Comparison of ENCODE assay signal across 8 cellular contexts in the genomic region with DNA sequence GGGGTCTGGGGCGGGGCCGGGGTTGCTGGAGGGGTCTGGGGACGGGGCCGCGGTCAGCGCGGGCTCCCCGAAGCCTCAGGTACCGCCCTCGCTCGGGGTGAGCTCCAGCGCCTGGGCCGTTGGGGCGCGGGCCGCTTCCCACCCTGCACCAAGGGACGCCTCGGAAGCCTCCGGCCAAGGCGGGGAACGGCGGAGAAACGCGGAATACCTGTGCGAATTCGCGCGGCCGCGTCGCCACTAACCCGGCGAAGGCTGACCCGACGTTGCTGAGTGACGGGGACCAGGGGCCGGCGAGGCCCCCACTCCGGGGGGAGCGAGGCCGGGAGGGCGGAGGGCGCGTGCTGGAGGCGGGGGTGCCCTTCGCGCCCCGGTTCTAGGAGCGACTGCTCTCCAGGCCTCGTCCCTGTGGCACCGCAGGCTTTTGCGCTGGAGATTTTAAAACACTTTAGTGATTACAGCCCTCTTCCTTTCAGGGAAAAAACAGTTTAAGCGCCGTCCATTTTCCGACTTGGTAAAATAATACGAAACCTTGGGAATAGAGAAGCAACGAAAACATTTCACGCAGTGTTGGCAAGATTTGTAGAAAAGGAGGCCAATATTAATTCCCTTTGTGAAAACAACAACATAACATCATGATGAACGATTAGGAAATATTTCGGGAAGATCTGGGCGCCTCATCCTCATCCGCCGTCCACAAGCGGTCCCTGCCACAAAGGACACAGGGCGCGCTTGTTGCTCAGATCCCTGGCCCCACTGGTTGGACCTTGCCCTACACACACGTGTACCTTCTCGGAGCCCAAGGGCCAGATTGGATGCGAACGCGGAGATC. TPM values are rescaled to one million over a fixed set of nuclear protein-coding genes. Genes with fewer than 3 reads are reported as not detected.
A peak's percentile ranks its signal among the peaks of the same experiment; 100 is the strongest.
DNase-seq lines count a peak whose midpoint lies in the region; ATAC-seq and TF ChIP-seq lines count a peak whose summit lies in the region.

No MANE protein-coding gene starts in this region.

- peak overlapping the region; percentile 70 for H3K9ac ChIP-seq in ES-I3 (ENCODE audit: low read depth, low read length)

- TF ChIP-seq CTCF in dorsolateral prefrontal cortex (IDR thresholded peaks at IDR 0.05 in 54 of 56, conservative IDR thresholded peaks at IDR 0.05 in 2 of 56; ENCODE audit: low read depth in 1 of 56, partially characterized antibody in 56 of 56) = no peak

- H3K4me1 ChIP-seq in ES-I3 (ENCODE audit: insufficient read depth, low read length) (peaks cover 5% of the 10 kb centered on the region; the same call in 1 of the 2 replicates), muscle layer of duodenum (ENCODE audit: control insufficient read depth in 1 of 2, insufficient read depth in 2 of 2, low read length in 2 of 2) (peaks cover 0 to 23% of the 10 kb centered on the region in 2 donors), SJCRH30 (no peaks in the 10 kb centered on the region)

- no peaks in the 10 kb centered on the region; the same call in 1 of the 2 replicates for H3K36me3 ChIP-seq in ES-I3 (ENCODE audit: insufficient read depth, low read length)
- no peaks in the 10 kb centered on the region for H3K36me3 ChIP-seq in muscle layer of duodenum (ENCODE audit: control insufficient read depth in 1 of 2, insufficient read depth in 2 of 2, low read length in 2 of 2)
- no peaks in the 10 kb centered on the region for H3K36me3 ChIP-seq in SJCRH30

- H3K27ac ChIP-seq in dorsolateral prefrontal cortex (peak overlapping the region in 14 of 59 donors; percentile 9 to 65 (median 48)), muscle layer of duodenum (ENCODE audit: low read length) (no peak overlapping the region), SJCRH30 (no peak overlapping the region)

- intact Hi-C loops in dorsolateral prefrontal cortex (cut with DNase I) = no loop called here

- peak; percentile 80 for DNase-seq in NCI-H2227 (lab: John Stamatoyannopoulos, UW; ENCODE audit: unreplicated experiment)
- DNase-seq in dorsolateral prefrontal cortex = peak in 1 of 10 donors; percentile 34
- no peak for DNase-seq in SJCRH30
- DNase-seq in COLO829 (ENCODE audit: low spot score) = no peak

- no peak for ATAC-seq in GM21360 (IDR thresholded peaks at IDR 0.05; ENCODE audit: unreplicated experiment)
- ATAC-seq in HG02938 (IDR thresholded peaks at IDR 0.05; ENCODE audit: unreplicated experiment) = no peak

- H3K9me3 ChIP-seq in ES-I3 (ENCODE audit: control insufficient read depth, insufficient read depth, low read length) = no peaks in the 10 kb centered on the region
- H3K9me3 ChIP-seq in muscle layer of duodenum (ENCODE audit: control insufficient read depth in 1 of 2, low read length in 2 of 2) = no peaks in the 10 kb centered on the region
- no peaks in the 10 kb centered on the region for H3K9me3 ChIP-seq in SJCRH30 (replicated peaks)

- H3K4me3 ChIP-seq in dorsolateral prefrontal cortex = peak overlapping the region; percentile 27 to 75 (median 58)
- peak overlapping the region; percentile 30 to 66 for H3K4me3 ChIP-seq in muscle layer of duodenum (ENCODE audit: low read depth in 1 of 2, low read length in 2 of 2)
- H3K4me3 ChIP-seq in SJCRH30 = no peak overlapping the region

- H3K27me3 ChIP-seq in dorsolateral prefrontal cortex = peaks cover 0 to 68% (median 29%) of the 10 kb centered on the region in 45 donors
- peaks cover 21% of the 10 kb centered on the region for H3K27me3 ChIP-seq in muscle layer of duodenum (ENCODE audit: low read depth, low read length)
- no peaks in the 10 kb centered on the region for H3K27me3 ChIP-seq in SJCRH30

RNA-seq across cellular contexts. Expression of a gene that starts 1.0 kb away (rescaled TPM):
- 10 to 100 TPM in 118 of 120 experiments, 1 to 10 TPM in 2; 8.3 to 34.2 (median 19.1) TPM for total RNA-seq in dorsolateral prefrontal cortex
- 19.7 and 19.8 TPM in 2 replicates for total RNA-seq in SJCRH30 (2014; rRNA removed; shearing (Covaris generic))
